ENCODE assay signal across 1 cellular context in the genomic region with DNA sequence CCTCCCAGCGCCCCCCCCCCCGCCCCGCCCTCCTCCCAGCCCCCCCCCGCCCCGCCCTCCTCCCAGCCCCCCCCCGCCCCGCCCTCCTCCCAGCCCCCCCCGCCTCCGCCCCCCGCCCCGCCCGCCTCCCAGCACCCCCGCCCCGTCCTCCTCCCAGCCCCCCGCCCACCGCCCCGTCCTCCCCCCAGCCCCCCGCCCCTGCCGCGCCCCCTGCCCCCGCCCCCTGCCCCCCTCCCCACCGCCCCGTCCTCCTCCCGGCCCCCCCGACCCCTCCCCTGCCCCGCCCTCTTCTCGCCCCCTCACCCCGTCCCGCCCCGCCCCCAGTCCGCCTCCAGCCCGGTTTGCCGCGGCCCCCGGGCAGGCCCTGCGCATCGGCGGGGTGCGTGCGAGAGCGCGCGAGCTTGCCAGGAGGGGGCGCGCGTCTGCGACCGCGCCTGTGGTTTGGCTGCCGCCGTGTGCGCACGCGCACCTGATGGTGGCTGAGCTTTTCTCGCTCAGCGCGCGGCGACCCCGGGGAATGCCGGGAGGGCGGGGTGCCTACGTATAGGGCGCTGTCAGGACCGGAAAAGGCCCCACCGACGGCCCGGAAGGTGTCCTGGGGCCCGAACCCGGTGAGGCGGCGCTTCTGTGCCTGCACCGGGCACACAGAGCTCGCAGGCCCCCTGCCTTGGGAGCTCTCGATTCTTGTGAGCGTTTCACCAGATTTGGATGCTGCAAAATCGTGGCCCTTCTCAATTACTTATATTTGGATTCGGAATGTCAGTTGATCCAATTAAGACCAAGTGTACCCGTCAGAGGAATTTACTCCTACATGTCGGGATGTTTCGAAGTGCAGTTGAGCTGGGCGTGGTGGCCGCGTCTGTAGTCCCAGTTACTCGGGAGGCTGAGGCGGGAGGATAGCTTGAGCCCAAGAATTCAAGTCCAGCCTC.
TF ChIP-seq lines count a peak whose summit lies in the region.

No MANE protein-coding gene starts in this region.

TF ChIP-seq in HepG2, 621 proteins besides CTCF, POLR2A, EP300 and RAD21 (continued from another document and continues in another):
- TF ChIP-seq ZNF44 (CRISPR knock-in tag; IDR thresholded peaks at IDR 0.05) (no peak), HDAC1 (CRISPR knock-in tag; IDR thresholded peaks at IDR 0.05) (peak; percentile 85), ISX (CRISPR knock-in tag; conservative IDR thresholded peaks at IDR 0.05) (no peak), SRY (CRISPR knock-in tag; IDR thresholded peaks at IDR 0.05) (peak; percentile 70; the same call in 1 of the 2 replicates), EEA1 (CRISPR knock-in tag; IDR thresholded peaks at IDR 0.05; ENCODE audit: borderline replicate concordance) (no peak), ZBTB34 (CRISPR knock-in tag; IDR thresholded peaks at IDR 0.05) (no peak), ARNTL (CRISPR knock-in tag; IDR thresholded peaks at IDR 0.05) (no peak), DNMT3B (CRISPR knock-in tag; conservative IDR thresholded peaks at IDR 0.05) (no peak), U2AF1 (optimal IDR thresholded peaks at IDR 0.05; ENCODE audit: low read depth, low read length) (no peak), PBX2 (CRISPR knock-in tag; IDR thresholded peaks at IDR 0.05) (no peak), MTERF4 (CRISPR knock-in tag; IDR thresholded peaks at IDR 0.05) (no peak), SPEN (CRISPR knock-in tag; IDR thresholded peaks at IDR 0.05; ENCODE audit: low read depth) (peak; percentile 92), ETV5 (CRISPR knock-in tag; IDR thresholded peaks at IDR 0.05; ENCODE audit: borderline replicate concordance) (peak; percentile 91), MTA1 (CRISPR knock-in tag; IDR thresholded peaks at IDR 0.05; ENCODE audit: borderline replicate concordance) (peak; percentile 54; the same call in 1 of the 2 replicates), RBFOX2 (IDR thresholded peaks at IDR 0.05; ENCODE audit: low read depth, low read length) (peak; percentile 84), TERF1 (CRISPR knock-in tag; IDR thresholded peaks at IDR 0.05) (no peak), IKZF4 (CRISPR knock-in tag; IDR thresholded peaks at IDR 0.05; ENCODE audit: borderline replicate concordance, low read depth, not compliant biosample characterization) (no peak), MAFG (CRISPR knock-in tag; IDR thresholded peaks at IDR 0.05) (no peak), ZNF567 (CRISPR knock-in tag; IDR thresholded peaks at IDR 0.05; ENCODE audit: borderline replicate concordance) (peak; percentile 90; the same call in 1 of the 2 replicates), FOSL1 (CRISPR knock-in tag; IDR thresholded peaks at IDR 0.05; ENCODE audit: borderline replicate concordance) (no peak), NKX3-1 (CRISPR knock-in tag; IDR thresholded peaks at IDR 0.05) (peak; percentile 83; the same call in 1 of the 2 replicates), NFYC (CRISPR knock-in tag; IDR thresholded peaks at IDR 0.05) (no peak), ZNF670 (CRISPR knock-in tag; IDR thresholded peaks at IDR 0.05; ENCODE audit: borderline replicate concordance) (peak; percentile 61; the same call in 1 of the 2 replicates), GRHL1 (CRISPR knock-in tag; conservative IDR thresholded peaks at IDR 0.05) (no peak), ZNF20 (CRISPR knock-in tag; IDR thresholded peaks at IDR 0.05) (no peak), PBX3 (CRISPR knock-in tag; IDR thresholded peaks at IDR 0.05; ENCODE audit: borderline replicate concordance) (no peak), ZNF224 (CRISPR knock-in tag; IDR thresholded peaks at IDR 0.05) (no peak), ZFYVE20 (CRISPR knock-in tag; IDR thresholded peaks at IDR 0.05; ENCODE audit: borderline replicate concordance, low read depth) (no peak), KDM5A (IDR thresholded peaks at IDR 0.05; ENCODE audit: borderline replicate concordance, low read length) (no peak), MAX (IDR thresholded peaks at IDR 0.05) (peak; percentile 37; the same call in 1 of the 2 replicates)
- TF ChIP-seq, protein P1, sequence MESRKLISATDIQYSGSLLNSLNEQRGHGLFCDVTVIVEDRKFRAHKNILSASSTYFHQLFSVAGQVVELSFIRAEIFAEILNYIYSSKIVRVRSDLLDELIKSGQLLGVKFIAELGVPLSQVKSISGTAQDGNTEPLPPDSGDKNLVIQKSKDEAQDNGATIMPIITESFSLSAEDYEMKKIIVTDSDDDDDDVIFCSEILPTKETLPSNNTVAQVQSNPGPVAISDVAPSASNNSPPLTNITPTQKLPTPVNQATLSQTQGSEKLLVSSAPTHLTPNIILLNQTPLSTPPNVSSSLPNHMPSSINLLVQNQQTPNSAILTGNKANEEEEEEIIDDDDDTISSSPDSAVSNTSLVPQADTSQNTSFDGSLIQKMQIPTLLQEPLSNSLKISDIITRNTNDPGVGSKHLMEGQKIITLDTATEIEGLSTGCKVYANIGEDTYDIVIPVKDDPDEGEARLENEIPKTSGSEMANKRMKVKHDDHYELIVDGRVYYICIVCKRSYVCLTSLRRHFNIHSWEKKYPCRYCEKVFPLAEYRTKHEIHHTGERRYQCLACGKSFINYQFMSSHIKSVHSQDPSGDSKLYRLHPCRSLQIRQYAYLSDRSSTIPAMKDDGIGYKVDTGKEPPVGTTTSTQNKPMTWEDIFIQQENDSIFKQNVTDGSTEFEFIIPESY (CRISPR knock-in tag; IDR thresholded peaks at IDR 0.05): no peak
- TF ChIP-seq, protein P2, sequence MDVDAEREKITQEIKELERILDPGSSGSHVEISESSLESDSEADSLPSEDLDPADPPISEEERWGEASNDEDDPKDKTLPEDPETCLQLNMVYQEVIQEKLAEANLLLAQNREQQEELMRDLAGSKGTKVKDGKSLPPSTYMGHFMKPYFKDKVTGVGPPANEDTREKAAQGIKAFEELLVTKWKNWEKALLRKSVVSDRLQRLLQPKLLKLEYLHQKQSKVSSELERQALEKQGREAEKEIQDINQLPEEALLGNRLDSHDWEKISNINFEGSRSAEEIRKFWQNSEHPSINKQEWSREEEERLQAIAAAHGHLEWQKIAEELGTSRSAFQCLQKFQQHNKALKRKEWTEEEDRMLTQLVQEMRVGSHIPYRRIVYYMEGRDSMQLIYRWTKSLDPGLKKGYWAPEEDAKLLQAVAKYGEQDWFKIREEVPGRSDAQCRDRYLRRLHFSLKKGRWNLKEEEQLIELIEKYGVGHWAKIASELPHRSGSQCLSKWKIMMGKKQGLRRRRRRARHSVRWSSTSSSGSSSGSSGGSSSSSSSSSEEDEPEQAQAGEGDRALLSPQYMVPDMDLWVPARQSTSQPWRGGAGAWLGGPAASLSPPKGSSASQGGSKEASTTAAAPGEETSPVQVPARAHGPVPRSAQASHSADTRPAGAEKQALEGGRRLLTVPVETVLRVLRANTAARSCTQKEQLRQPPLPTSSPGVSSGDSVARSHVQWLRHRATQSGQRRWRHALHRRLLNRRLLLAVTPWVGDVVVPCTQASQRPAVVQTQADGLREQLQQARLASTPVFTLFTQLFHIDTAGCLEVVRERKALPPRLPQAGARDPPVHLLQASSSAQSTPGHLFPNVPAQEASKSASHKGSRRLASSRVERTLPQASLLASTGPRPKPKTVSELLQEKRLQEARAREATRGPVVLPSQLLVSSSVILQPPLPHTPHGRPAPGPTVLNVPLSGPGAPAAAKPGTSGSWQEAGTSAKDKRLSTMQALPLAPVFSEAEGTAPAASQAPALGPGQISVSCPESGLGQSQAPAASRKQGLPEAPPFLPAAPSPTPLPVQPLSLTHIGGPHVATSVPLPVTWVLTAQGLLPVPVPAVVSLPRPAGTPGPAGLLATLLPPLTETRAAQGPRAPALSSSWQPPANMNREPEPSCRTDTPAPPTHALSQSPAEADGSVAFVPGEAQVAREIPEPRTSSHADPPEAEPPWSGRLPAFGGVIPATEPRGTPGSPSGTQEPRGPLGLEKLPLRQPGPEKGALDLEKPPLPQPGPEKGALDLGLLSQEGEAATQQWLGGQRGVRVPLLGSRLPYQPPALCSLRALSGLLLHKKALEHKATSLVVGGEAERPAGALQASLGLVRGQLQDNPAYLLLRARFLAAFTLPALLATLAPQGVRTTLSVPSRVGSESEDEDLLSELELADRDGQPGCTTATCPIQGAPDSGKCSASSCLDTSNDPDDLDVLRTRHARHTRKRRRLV (CRISPR knock-in tag; IDR thresholded peaks at IDR 0.05): no peak
- TF ChIP-seq, protein P3, sequence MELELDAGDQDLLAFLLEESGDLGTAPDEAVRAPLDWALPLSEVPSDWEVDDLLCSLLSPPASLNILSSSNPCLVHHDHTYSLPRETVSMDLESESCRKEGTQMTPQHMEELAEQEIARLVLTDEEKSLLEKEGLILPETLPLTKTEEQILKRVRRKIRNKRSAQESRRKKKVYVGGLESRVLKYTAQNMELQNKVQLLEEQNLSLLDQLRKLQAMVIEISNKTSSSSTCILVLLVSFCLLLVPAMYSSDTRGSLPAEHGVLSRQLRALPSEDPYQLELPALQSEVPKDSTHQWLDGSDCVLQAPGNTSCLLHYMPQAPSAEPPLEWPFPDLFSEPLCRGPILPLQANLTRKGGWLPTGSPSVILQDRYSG (CRISPR knock-in tag; IDR thresholded peaks at IDR 0.05): peak; percentile 63; the same call in 1 of the 2 replicates
- TF ChIP-seq, protein P4, sequence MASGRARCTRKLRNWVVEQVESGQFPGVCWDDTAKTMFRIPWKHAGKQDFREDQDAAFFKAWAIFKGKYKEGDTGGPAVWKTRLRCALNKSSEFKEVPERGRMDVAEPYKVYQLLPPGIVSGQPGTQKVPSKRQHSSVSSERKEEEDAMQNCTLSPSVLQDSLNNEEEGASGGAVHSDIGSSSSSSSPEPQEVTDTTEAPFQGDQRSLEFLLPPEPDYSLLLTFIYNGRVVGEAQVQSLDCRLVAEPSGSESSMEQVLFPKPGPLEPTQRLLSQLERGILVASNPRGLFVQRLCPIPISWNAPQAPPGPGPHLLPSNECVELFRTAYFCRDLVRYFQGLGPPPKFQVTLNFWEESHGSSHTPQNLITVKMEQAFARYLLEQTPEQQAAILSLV (CRISPR knock-in tag; IDR thresholded peaks at IDR 0.05; ENCODE audit: borderline replicate concordance): 0 out of 2 replicates have a peak, but pooled peaks have one; percentile 59
